8 cellular contexts compared by ENCODE assay signal in the genomic region with DNA sequence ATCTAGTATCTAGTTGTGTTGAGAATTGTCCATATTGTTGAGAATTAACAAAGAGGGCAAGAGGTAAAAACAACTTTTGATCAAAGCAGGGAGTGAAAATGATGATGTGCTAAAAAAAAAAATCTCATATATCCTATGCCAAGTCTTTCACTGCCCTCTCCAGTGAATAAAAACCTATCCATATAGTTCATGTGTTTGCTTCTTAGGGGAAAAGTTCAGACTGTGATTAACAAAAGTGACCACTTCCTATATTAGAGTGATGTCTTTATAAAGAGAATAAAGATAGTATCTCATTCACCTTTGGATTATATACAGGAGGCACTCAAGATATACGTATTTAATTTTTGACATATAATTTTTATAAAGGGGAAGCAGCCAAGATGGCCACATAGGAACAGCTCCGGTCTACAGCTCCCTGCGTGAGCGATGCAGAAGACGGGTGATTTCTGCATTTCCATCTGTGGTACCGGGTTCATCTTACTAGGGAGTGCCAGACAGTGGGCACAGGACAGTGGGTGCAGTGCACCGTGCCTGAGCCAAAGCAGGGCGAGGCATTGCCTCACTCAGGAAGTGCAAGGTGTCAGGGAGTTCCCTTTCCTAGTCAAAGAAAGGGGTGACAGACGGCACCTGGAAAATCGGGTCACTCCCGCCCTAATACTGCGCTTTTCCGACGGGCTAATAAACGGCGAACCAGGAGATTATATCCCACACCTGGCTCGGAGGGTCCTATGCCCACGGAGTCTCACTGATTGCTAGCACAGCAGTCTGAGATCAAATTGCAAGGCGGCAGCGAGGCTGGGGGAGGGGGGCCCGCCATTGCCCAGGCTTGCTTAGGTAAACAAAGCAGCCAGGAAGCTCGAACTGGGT. TPM values are rescaled to one million over a fixed set of nuclear protein-coding genes. Genes with fewer than 3 reads are reported as not detected.
"Had no signal": no experiment of that assay in that cellular context is flagged by ENCODE, and none has a peak within 500 bp of the region (broad histone marks: within the 10 kb centered on the region; RNA-seq: fewer than 3 reads in every experiment).

No MANE protein-coding gene starts in this region.

RNA-seq across cellular contexts. Expression of a gene that starts 22.0 kb away (rescaled TPM):
- total RNA-seq: activated T-helper 17 cell treated with anti-CD3 and anti-CD28 coated beads, Interleukin-2, amount 50 U/mL, for 72 hours; left lobe of liver; mammary epithelial cell; mucosa of gallbladder; naive thymus-derived CD8-positive, alpha-beta T cell; occipital lobe; psoas muscle; tibial nerve had no signal
- polyA plus RNA-seq: mammary epithelial cell; naive thymus-derived CD8-positive, alpha-beta T cell; psoas muscle had no signal
